ENCODE assay signal across 1 cellular context in the genomic region with DNA sequence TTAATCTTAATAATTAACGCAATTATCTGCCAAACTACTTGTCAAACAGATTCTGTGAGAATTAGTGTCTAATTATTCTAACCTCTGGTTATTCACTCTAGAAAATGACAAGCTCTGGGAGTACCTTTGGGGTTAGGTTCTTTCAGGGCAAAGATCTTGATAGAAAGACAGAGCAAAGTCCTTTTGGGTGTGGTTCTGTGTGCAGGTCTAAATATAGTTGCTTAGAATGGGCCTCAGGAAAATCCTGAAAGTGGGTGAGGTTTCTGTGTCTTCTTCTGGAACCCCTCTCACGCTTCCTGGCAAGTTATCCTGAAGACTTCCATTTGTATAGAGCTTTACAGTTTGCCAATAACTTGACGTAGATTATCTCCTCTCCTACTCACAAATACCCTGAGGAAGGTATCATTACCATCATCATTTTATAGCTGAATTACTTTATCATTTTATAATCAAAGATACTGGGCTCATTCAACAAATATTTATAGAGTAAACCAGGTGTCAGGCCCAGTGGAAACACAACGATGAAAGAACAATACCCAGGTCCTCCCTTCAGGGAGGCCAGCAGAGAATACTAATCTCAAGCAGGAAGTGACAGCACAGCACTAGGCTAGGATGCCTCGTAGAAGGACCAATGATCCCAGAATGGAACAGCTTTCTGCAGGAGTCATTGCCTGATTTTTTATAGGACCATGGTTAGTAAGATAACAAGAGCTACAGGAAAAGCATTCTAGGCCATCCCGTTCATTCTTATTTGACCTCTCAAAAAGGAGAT.
TF ChIP-seq lines count a peak whose summit lies in the region.

No MANE protein-coding gene starts in this region.

TF ChIP-seq in GM12878, 131 proteins besides CTCF, POLR2A, EP300 and RAD21 (continued from another document):
- TF ChIP-seq POLR2AphosphoS2 (IDR thresholded peaks at IDR 0.05; ENCODE audit: low read depth, low read length) (no peak), BCL11A (IDR thresholded peaks at IDR 0.05; ENCODE audit: low read depth, low read length) (no peak)
- TF ChIP-seq, protein P1, sequence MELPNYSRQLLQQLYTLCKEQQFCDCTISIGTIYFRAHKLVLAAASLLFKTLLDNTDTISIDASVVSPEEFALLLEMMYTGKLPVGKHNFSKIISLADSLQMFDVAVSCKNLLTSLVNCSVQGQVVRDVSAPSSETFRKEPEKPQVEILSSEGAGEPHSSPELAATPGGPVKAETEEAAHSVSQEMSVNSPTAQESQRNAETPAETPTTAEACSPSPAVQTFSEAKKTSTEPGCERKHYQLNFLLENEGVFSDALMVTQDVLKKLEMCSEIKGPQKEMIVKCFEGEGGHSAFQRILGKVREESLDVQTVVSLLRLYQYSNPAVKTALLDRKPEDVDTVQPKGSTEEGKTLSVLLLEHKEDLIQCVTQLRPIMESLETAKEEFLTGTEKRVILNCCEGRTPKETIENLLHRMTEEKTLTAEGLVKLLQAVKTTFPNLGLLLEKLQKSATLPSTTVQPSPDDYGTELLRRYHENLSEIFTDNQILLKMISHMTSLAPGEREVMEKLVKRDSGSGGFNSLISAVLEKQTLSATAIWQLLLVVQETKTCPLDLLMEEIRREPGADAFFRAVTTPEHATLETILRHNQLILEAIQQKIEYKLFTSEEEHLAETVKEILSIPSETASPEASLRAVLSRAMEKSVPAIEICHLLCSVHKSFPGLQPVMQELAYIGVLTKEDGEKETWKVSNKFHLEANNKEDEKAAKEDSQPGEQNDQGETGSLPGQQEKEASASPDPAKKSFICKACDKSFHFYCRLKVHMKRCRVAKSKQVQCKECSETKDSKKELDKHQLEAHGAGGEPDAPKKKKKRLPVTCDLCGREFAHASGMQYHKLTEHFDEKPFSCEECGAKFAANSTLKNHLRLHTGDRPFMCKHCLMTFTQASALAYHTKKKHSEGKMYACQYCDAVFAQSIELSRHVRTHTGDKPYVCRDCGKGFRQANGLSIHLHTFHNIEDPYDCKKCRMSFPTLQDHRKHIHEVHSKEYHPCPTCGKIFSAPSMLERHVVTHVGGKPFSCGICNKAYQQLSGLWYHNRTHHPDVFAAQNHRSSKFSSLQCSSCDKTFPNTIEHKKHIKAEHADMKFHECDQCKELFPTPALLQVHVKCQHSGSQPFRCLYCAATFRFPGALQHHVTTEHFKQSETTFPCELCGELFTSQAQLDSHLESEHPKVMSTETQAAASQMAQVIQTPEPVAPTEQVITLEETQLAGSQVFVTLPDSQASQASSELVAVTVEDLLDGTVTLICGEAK (IDR thresholded peaks at IDR 0.05; ENCODE audit: borderline replicate concordance): no peak
TF ChIP-seq in GM12878: peak in this region for 0.
